In genomic region chr6:36836091-36836770, GRCh38 we compare ENCODE assay signal across 1 cellular context.
TF ChIP-seq lines count a peak whose summit lies in the region.

No MANE protein-coding gene starts in this region.

TF ChIP-seq in HepG2, 621 proteins besides CTCF, POLR2A, EP300 and RAD21 (continued from another document):
- peak in 1 of 2 experiments; percentile 12; a peak in 1 of 4 replicates for TF ChIP-seq HMGXB4 (CRISPR knock-in tag; IDR thresholded peaks at IDR 0.05; ENCODE audit: borderline replicate concordance in 1 of 2, low read depth in 1 of 2)
- no peak for TF ChIP-seq GZF1 (CRISPR knock-in tag; IDR thresholded peaks at IDR 0.05)
- no peak for TF ChIP-seq CAMTA2 (CRISPR knock-in tag; IDR thresholded peaks at IDR 0.05; ENCODE audit: borderline replicate concordance)
- TF ChIP-seq TBX2 (CRISPR knock-in tag; IDR thresholded peaks at IDR 0.05; ENCODE audit: borderline replicate concordance) = 0 out of 2 replicates have a peak, but pooled peaks have one; percentile 22
- TF ChIP-seq ARHGAP35 (CRISPR knock-in tag; IDR thresholded peaks at IDR 0.05; ENCODE audit: borderline replicate concordance) = no peak
- no peak for TF ChIP-seq ZFP41 (CRISPR knock-in tag; IDR thresholded peaks at IDR 0.05; ENCODE audit: borderline replicate concordance)
- TF ChIP-seq HNRNPL (IDR thresholded peaks at IDR 0.05; ENCODE audit: low read depth, low read length) = peak; percentile 72; the same call in 1 of the 2 replicates
- TF ChIP-seq ZNF776 (CRISPR knock-in tag; IDR thresholded peaks at IDR 0.05) = no peak
- no peak for TF ChIP-seq BCLAF1 (IDR thresholded peaks at IDR 0.05)
- TF ChIP-seq ZNF30 (CRISPR knock-in tag; IDR thresholded peaks at IDR 0.05) = no peak
- TF ChIP-seq KDM3A (CRISPR knock-in tag; IDR thresholded peaks at IDR 0.05; ENCODE audit: low read depth) = no peak
- no peak for TF ChIP-seq NR2C2 (CRISPR knock-in tag; IDR thresholded peaks at IDR 0.05; ENCODE audit: borderline replicate concordance)
- TF ChIP-seq MXD1 (CRISPR knock-in tag; IDR thresholded peaks at IDR 0.05) = no peak
- TF ChIP-seq ZBTB8A (CRISPR knock-in tag; IDR thresholded peaks at IDR 0.05; ENCODE audit: borderline replicate concordance, low read depth) = no peak
- TF ChIP-seq SOX6 (IDR thresholded peaks at IDR 0.05) = no peak
- no peak for TF ChIP-seq SOX6 (CRISPR knock-in tag; IDR thresholded peaks at IDR 0.05)
- TF ChIP-seq ERF (CRISPR knock-in tag; IDR thresholded peaks at IDR 0.05) = 0 out of 2 replicates have a peak, but pooled peaks have one; percentile 35
- peak; percentile 54; the same call in 1 of the 2 replicates for TF ChIP-seq ZNF770 (CRISPR knock-in tag; IDR thresholded peaks at IDR 0.05)
- TF ChIP-seq HNF1B (CRISPR knock-in tag; IDR thresholded peaks at IDR 0.05) = no peak
- peak; percentile 41; the same call in 1 of the 2 replicates for TF ChIP-seq CBX5 (CRISPR knock-in tag; IDR thresholded peaks at IDR 0.05; ENCODE audit: borderline replicate concordance)
- TF ChIP-seq NFKBIZ (CRISPR knock-in tag; IDR thresholded peaks at IDR 0.05) = no peak
- peak; percentile 35 for TF ChIP-seq STAG1 (CRISPR knock-in tag; IDR thresholded peaks at IDR 0.05)
- TF ChIP-seq AKNA (CRISPR knock-in tag; IDR thresholded peaks at IDR 0.05; ENCODE audit: borderline replicate concordance) = no peak
- no peak for TF ChIP-seq ARNTL (CRISPR knock-in tag; IDR thresholded peaks at IDR 0.05)
- TF ChIP-seq ZBTB10 (CRISPR knock-in tag; IDR thresholded peaks at IDR 0.05; ENCODE audit: borderline replicate concordance) = no peak
- TF ChIP-seq XRCC5 (optimal IDR thresholded peaks at IDR 0.05; ENCODE audit: low read length) = peak; percentile 34
- no peak for TF ChIP-seq ZNF598 (CRISPR knock-in tag; IDR thresholded peaks at IDR 0.05; ENCODE audit: borderline replicate concordance)
- TF ChIP-seq ZNF713 (CRISPR knock-in tag; IDR thresholded peaks at IDR 0.05) = no peak
- 0 out of 2 replicates have a peak, but pooled peaks have one; percentile 10 for TF ChIP-seq SP5 (CRISPR knock-in tag; IDR thresholded peaks at IDR 0.05; ENCODE audit: borderline replicate concordance, low read depth)
- no peak for TF ChIP-seq ZNF850 (CRISPR knock-in tag; conservative IDR thresholded peaks at IDR 0.05)
- TF ChIP-seq HNRNPK (IDR thresholded peaks at IDR 0.05; ENCODE audit: low read depth, low read length, poor library complexity, severe bottlenecking) = no peak
- TF ChIP-seq ZNF431 (CRISPR knock-in tag; IDR thresholded peaks at IDR 0.05; ENCODE audit: borderline replicate concordance, low read depth) = no peak
- TF ChIP-seq ZNF687 (CRISPR knock-in tag; IDR thresholded peaks at IDR 0.05) = peak; percentile 28; the same call in 1 of the 2 replicates
- TF ChIP-seq ZNF121 (CRISPR knock-in tag; IDR thresholded peaks at IDR 0.05) = no peak
